Comparison of ENCODE assay signal across 13 cellular contexts in the genomic region with DNA sequence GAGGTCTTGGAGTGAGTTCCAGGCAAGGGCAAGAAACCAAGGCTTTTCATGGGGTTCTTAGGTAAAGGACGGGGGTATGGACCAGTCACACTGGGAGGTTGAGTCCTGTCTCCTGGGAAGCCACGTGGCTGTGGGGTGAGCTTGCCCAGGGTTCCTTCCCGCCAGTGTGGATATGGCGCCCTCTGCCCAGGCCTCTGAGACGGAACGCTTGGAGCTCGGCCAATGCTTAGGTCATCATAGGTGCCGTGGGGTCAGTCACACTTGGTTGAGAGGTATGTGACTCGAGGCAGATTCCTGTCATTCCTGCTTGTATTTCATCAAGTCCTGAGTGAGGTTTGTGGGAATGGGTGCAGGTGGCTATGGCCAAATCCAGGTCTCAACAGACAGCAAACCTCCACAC. TPM values are rescaled to one million over a fixed set of nuclear protein-coding genes. Genes with fewer than 3 reads are reported as not detected.
A peak's percentile ranks its signal among the peaks of the same experiment; 100 is the strongest.
DNase-seq lines count a peak whose midpoint lies in the region; ATAC-seq, FAIRE-seq and TF ChIP-seq lines count a peak whose summit lies in the region.
"Had no signal": no experiment of that assay in that cellular context is flagged by ENCODE, and none has a peak within 500 bp of the region (broad histone marks: within the 10 kb centered on the region; RNA-seq: fewer than 3 reads in every experiment).

No MANE protein-coding gene starts in this region.

- no peaks in the 10 kb centered on the region for H3K79me2 ChIP-seq in GM12878 (ENCODE audit: control insufficient read depth, insufficient read depth, low read length)

- H3K4me3 ChIP-seq in GM12878 = no peak overlapping the region
- no peak overlapping the region for H3K4me3 ChIP-seq in right lobe of liver
- H3K4me3 ChIP-seq: gastroesophageal sphincter, SJSA1, tibial nerve had no signal

- RAD21 ChIA-PET in GM12878 (lab: Charles Lee; ENCODE audit: unreplicated experiment) = no interaction called here

- no peak for FAIRE-seq in GM12878 (lab: Jason Lieb, UNC)

- H3K9ac ChIP-seq in GM12878 (ENCODE audit: control insufficient read depth, insufficient read depth, low read length) = no peak overlapping the region

- POLR2A ChIA-PET in GM12878 (lab: Charles Lee) = interaction anchor here (0.9 kb wide), 1 partner anchor 30 kb away, joined by 3 read pairs; no protein-coding TSS in a partner anchor

- no TSS peak for BruUV-seq in GM12878 (replicated peaks; lab: Mats Ljungman, UMichigan)

- in situ Hi-C loops in Caki2 (cut with HindIII; ENCODE audit: low pct_unique_long_range_greater_than_20kb, low sequenced_read_pairs) (no loop called here), GM12878 (cut with MboI) (no loop called here)

- H3K36me3 ChIP-seq in GM12878 (ENCODE audit: control insufficient read depth in 2 of 2, insufficient read depth in 2 of 2, low read length in 1 of 2) (peaks cover 13 to 19% of the 10 kb centered on the region in 2 experiments), right lobe of liver (peaks cover 0 to 18% (median 6%) of the 10 kb centered on the region in 4 donors)

- CTCF ChIA-PET in GM12878 (lab: Yijun Ruan, JAX) = no interaction called here

- H3K4me2 ChIP-seq in GM12878 (ENCODE audit: control insufficient read depth, insufficient read depth) = no peak overlapping the region

- H3K4me1 ChIP-seq in GM12878 (ENCODE audit: control insufficient read depth, insufficient read depth, low read length) (no peaks in the 10 kb centered on the region), right lobe of liver (peaks cover 0 to 34% (median 10%) of the 10 kb centered on the region in 4 donors)
- H3K4me1 ChIP-seq: gastroesophageal sphincter, SJSA1, tibial nerve had no signal

- H3K9me3 ChIP-seq in GM12878 (replicated peaks; ENCODE audit: control insufficient read depth, insufficient read depth, low read length) (no peaks in the 10 kb centered on the region), right lobe of liver (no peaks in the 10 kb centered on the region)
- H3K9me3 ChIP-seq: gastroesophageal sphincter, SJSA1, tibial nerve had no signal

- no peak overlapping the region for H2AFZ ChIP-seq in GM12878 (ENCODE audit: control insufficient read depth, low read depth, low read length)

- no peaks in the 10 kb centered on the region for H4K20me1 ChIP-seq in GM12878 (ENCODE audit: control insufficient read depth, insufficient read depth)

- TF ChIP-seq POLR2A in GM12878 (IDR thresholded peaks at IDR 0.05; ENCODE audit: low read depth, low read length) (0 out of 2 replicates have a peak, but pooled peaks have one; percentile 17), right lobe of liver (IDR thresholded peaks at IDR 0.05) (no peak)

- no peak for ATAC-seq in GM12878
- peak; percentile 70 to 78 (median 74) for ATAC-seq in right lobe of liver
- no peak for ATAC-seq in HG03095 (IDR thresholded peaks at IDR 0.05; ENCODE audit: unreplicated experiment)
- no peak for ATAC-seq in GM19328 (IDR thresholded peaks at IDR 0.05; ENCODE audit: unreplicated experiment)
- no peak for ATAC-seq in HG03045 (IDR thresholded peaks at IDR 0.05; ENCODE audit: unreplicated experiment)
- ATAC-seq: gastroesophageal sphincter had no signal

- H3K27me3 ChIP-seq in GM12878 (replicated peaks in 1 of 2; ENCODE audit: control insufficient read depth in 2 of 2, insufficient read depth in 2 of 2, low read length in 1 of 2) (no peaks in the 10 kb centered on the region), right lobe of liver (no peaks in the 10 kb centered on the region)
- H3K27me3 ChIP-seq: gastroesophageal sphincter, SJSA1, tibial nerve had no signal

- intact Hi-C loops in GM12878 (cut with micrococcal nuclease; ENCODE audit: unreplicated experiment) (no loop called here), right lobe of liver (cut with DNase I) (no loop called here)

- TF ChIP-seq CTCF in GM12878 (IDR thresholded peaks at IDR 0.05 in 2 of 3, conservative IDR thresholded peaks at IDR 0.05 in 1 of 3; ENCODE audit: control insufficient read depth in 2 of 3, extremely low read depth in 1 of 3, insufficient read depth in 1 of 3, low read depth in 3 of 3, low read length in 3 of 3) (no peak; a peak in 1 of 6 replicates), right lobe of liver (IDR thresholded peaks at IDR 0.05) (peak in 2 of 4 donors; percentile 9 to 34)

- WGBS in GM12878 (ENCODE audit: insufficient coverage, insufficient replicate concordance, low lambda C conversion rate, missing lambda C conversion rate) = 88% methylated on average over 9 of the region's 9 CpGs
- 27% methylated on average over 3 of the region's 9 CpGs for WGBS in right lobe of liver (ENCODE audit: insufficient coverage, low coverage, low lambda C conversion rate, missing lambda C conversion rate)

- H3K27ac ChIP-seq in GM12878 (ENCODE audit: control insufficient read depth, insufficient read depth) = no peak overlapping the region
- H3K27ac ChIP-seq in right lobe of liver = peak overlapping the region in 2 of 3 donors; percentile 6 to 11
- H3K27ac ChIP-seq: gastroesophageal sphincter, SJSA1, tibial nerve had no signal

- no peak for TF ChIP-seq RAD21 in GM12878 (IDR thresholded peaks at IDR 0.05; ENCODE audit: insufficient read depth, low read depth, low read length)

- TF ChIP-seq EP300 in GM12878 (IDR thresholded peaks at IDR 0.05; ENCODE audit: borderline replicate concordance in 1 of 2, control insufficient read depth in 1 of 2, low read depth in 2 of 2, low read length in 2 of 2) = no peak

- DNase-seq in Caki2 (ENCODE audit: low read depth) (peak; percentile 88), HT-29 (ENCODE audit: low spot score) (peak; percentile 34), GM12878 (ENCODE audit: low read depth, low spot score) (no peak), right lobe of liver (peak; percentile 74 to 83 (median 77)), T-helper 9 cell (no peak)
- DNase-seq: activated CD4-positive, alpha-beta T cell treated with anti-CD3 and anti-CD28 coated beads, Interleukin-2, amount 10 ng/mL, durations not matched to agents 24 days and 14 days; NCI-H2171 treated with DMSO at 0.1 percent for 48 hours had no signal

- SMC1A ChIA-PET in GM12878 (lab: Charles Lee; ENCODE audit: uncharacterized antibody, unreplicated experiment) = no interaction called here

TF ChIP-seq in GM12878, 131 proteins besides CTCF, POLR2A, EP300 and RAD21:
- TF ChIP-seq, protein P1, sequence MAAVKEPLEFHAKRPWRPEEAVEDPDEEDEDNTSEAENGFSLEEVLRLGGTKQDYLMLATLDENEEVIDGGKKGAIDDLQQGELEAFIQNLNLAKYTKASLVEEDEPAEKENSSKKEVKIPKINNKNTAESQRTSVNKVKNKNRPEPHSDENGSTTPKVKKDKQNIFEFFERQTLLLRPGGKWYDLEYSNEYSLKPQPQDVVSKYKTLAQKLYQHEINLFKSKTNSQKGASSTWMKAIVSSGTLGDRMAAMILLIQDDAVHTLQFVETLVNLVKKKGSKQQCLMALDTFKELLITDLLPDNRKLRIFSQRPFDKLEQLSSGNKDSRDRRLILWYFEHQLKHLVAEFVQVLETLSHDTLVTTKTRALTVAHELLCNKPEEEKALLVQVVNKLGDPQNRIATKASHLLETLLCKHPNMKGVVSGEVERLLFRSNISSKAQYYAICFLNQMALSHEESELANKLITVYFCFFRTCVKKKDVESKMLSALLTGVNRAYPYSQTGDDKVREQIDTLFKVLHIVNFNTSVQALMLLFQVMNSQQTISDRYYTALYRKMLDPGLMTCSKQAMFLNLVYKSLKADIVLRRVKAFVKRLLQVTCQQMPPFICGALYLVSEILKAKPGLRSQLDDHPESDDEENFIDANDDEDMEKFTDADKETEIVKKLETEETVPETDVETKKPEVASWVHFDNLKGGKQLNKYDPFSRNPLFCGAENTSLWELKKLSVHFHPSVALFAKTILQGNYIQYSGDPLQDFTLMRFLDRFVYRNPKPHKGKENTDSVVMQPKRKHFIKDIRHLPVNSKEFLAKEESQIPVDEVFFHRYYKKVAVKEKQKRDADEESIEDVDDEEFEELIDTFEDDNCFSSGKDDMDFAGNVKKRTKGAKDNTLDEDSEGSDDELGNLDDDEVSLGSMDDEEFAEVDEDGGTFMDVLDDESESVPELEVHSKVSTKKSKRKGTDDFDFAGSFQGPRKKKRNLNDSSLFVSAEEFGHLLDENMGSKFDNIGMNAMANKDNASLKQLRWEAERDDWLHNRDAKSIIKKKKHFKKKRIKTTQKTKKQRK (IDR thresholded peaks at IDR 0.05; ENCODE audit: low read depth, low read length) = no peak

RNA-seq across cellular contexts. Expression of gene TENT4A, which starts 46.2 kb away (rescaled TPM):
- 2.8 and 6.2 TPM in 2 replicates for total RNA-seq in Caki2 (2014; rRNA removed; shearing (Covaris generic); ENCODE audit: low replicate concordance)
- 31.6 and 36.5 TPM in 2 replicates for total RNA-seq in HT-29 (2014; rRNA removed; shearing (Covaris generic))
- 184 and 188 TPM in 2 replicates for total RNA-seq in GM12878 (2013; cell fraction: nucleolus; rRNA removed)
- total RNA-seq in GM12878 (2014; rRNA removed) (15.4 and 18.3 TPM in 2 replicates), GM12878 (2014; rRNA removed; fragmentation: Illumina TruSeq; extraction: Trizol) (14.4 and 18.4 TPM in 2 replicates), GM12878 (2021) (26.1 and 30.6 TPM in 2 replicates), right lobe of liver (10 to 100 TPM in 4 of 6 experiments, 1 to 10 TPM in 2; 8.5 to 23.1 (median 13.2) TPM)
- polyA plus RNA-seq in GM12878 (2011; ENCODE audit: low read depth) = 13.0 TPM
- polyA plus RNA-seq in GM12878 (2011; rRNA removed) (8.7 and 10.5 TPM in 2 replicates), GM12878 (2014; fragmentation: Illumina TruSeq; extraction: Trizol) (18.4 and 27.5 TPM in 2 replicates), GM12878 (2014; fragmentation: Nextera tagmentation; extraction: Ambion mirVana) (1 to 10 TPM; 1.4 to 2.8 TPM), GM12878 (2014; rRNA removed) (25.8 and 28.7 TPM in 2 replicates), GM12878 (2016; fragmentation: Nextera tagmentation; extraction: Ambion mirVana) (1 to 10 TPM; 2.5 to 3.4 TPM)
- 7.8 and 8.6 TPM in 2 replicates for polyA plus RNA-seq in GM12878 (2011; cell fraction: cytosol; rRNA removed)
- polyA plus RNA-seq in GM12878 (2011; cell fraction: nucleus; rRNA removed) = 101 and 119 TPM in 2 replicates
- polyA plus RNA-seq in GM12878 (2012) = 23.9 and 25.8 TPM in 2 replicates
- polyA minus RNA-seq in GM12878 (2011; rRNA and poly(A)+ RNA removed) = 20.3 and 25.2 TPM in 2 replicates
- polyA minus RNA-seq in GM12878 (2011; cell fraction: cytosol; rRNA and poly(A)+ RNA removed) = 11.1 and 12.5 TPM in 2 replicates
- polyA minus RNA-seq in GM12878 (2011; cell fraction: nucleus; rRNA and poly(A)+ RNA removed) = 49.2 and 70.5 TPM in 2 replicates

Comparison
In these comparisons a context has a peak if more than half of its experiments do, and no peak if none do; other contexts are left out.
1. DNase-seq: peak in Caki2 (single experiment), HT-29 (single experiment) and right lobe of liver (3 of 3); none in GM12878 (single experiment) and T-helper 9 cell (single experiment).
2. ATAC-seq: peak in right lobe of liver (4 of 4); none in GM12878 (single experiment), HG03095 (single experiment), GM19328 (single experiment) and HG03045 (single experiment).